Comparison of ENCODE assay signal across 6 cellular contexts in the genomic region with DNA sequence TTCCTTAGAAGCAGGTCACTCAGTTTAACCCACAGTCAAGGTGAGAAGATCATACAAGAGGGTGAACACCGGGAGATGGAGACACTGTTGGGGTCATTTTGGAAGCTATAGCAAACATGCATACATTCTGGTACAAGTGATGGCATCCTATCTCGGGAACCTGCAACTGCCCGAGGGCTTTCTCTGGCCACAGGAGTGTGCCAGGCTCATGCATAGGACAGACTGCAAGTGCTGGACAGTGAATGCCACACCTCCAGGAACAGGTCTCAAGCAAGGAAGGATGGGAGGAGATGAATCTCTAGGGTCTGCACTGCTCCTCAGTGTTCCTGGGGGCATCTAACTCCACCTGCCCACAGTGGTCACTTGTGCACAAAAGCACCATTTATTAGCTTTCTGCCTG.
"Had no signal": no experiment of that assay in that cellular context is flagged by ENCODE, and none has a peak within 500 bp of the region (broad histone marks: within the 10 kb centered on the region; RNA-seq: fewer than 3 reads in every experiment).

No MANE protein-coding gene starts in this region.

- ATAC-seq: GM23338, HepG2 had no signal

- H3K4me3 Mint-ChIP-seq: GM23338, H9 had no signal

- DNase-seq: H9, KBM-7 had no signal

- H3K27ac Mint-ChIP-seq: GM23338, H9, IgD-negative memory B cell had no signal

- H3K27ac ChIP-seq: HL-60 had no signal

- H3K4me3 ChIP-seq: GM23338 had no signal

- H3K36me3 Mint-ChIP-seq: IgD-negative memory B cell had no signal

- H3K4me2 ChIP-seq: GM23338 had no signal

- H2AFZ ChIP-seq: GM23338 had no signal
